Comparison of ENCODE assay signal across 1 cellular context in genomic region chr16:88508868-88509748, GRCh38.
TF ChIP-seq lines count a peak whose summit lies in the region.

No MANE protein-coding gene starts in this region.

TF ChIP-seq in K562, 482 proteins besides CTCF, POLR2A, EP300 and RAD21 (continued from another document):
- TF ChIP-seq AFF4 (CRISPR knock-in tag; IDR thresholded peaks at IDR 0.05) (no peak), ZNF561 (CRISPR knock-in tag; conservative IDR thresholded peaks at IDR 0.05) (no peak), FOXA1 (IDR thresholded peaks at IDR 0.05; ENCODE audit: borderline replicate concordance) (no peak), CBFA2T3 (IDR thresholded peaks at IDR 0.05) (peak; percentile 70), ETV5 (CRISPR knock-in tag; IDR thresholded peaks at IDR 0.05; ENCODE audit: low read depth) (0 out of 2 replicates have a peak, but pooled peaks have one; percentile 57), FOXK2 (conservative IDR thresholded peaks at IDR 0.05 in 1 of 2, IDR thresholded peaks at IDR 0.05 in 1 of 2; ENCODE audit: low read depth in 2 of 2) (peak in 1 of 2 experiments; percentile 26; a peak in 1 of 4 replicates), POLR2G (IDR thresholded peaks at IDR 0.05; ENCODE audit: low read depth, low read length) (peak; percentile 54), PTTG1 (tag; IDR thresholded peaks at IDR 0.05; ENCODE audit: low read depth) (no peak), ZNF354B (CRISPR knock-in tag; IDR thresholded peaks at IDR 0.05) (no peak), CXXC5 (CRISPR knock-in tag; IDR thresholded peaks at IDR 0.05) (peak; percentile 64; the same call in 1 of the 2 replicates), LEF1 (IDR thresholded peaks at IDR 0.05) (peak; percentile 20; the same call in 1 of the 2 replicates), TEAD1 (CRISPR knock-in tag; IDR thresholded peaks at IDR 0.05) (0 out of 4 replicates have a peak, but pooled peaks of 1 of the 2 experiments have one; percentile 46), IRF9 (tag; IDR thresholded peaks at IDR 0.05) (no peak), ZBTB2 (IDR thresholded peaks at IDR 0.05) (0 out of 2 replicates have a peak, but pooled peaks have one; percentile 28), CCNT2 (IDR thresholded peaks at IDR 0.05; ENCODE audit: borderline replicate concordance, extremely low read depth, insufficient read length, low read depth, low read length) (peak; percentile 33), ZNF717 (CRISPR knock-in tag; IDR thresholded peaks at IDR 0.05) (no peak), BRD4 (IDR thresholded peaks at IDR 0.05) (no peak), HBP1 (CRISPR knock-in tag; IDR thresholded peaks at IDR 0.05) (no peak), ZBTB49 (CRISPR knock-in tag; IDR thresholded peaks at IDR 0.05; ENCODE audit: borderline replicate concordance) (no peak), SMC3 (conservative IDR thresholded peaks at IDR 0.05; ENCODE audit: insufficient read depth, low read depth, low read length) (no peak), XRCC5 (IDR thresholded peaks at IDR 0.05; ENCODE audit: low read depth, low read length) (no peak), ZNF280A (IDR thresholded peaks at IDR 0.05; ENCODE audit: low read depth, partially characterized antibody) (no peak), RBM17 (IDR thresholded peaks at IDR 0.05; ENCODE audit: borderline replicate concordance, low read depth, low read length) (no peak), SRSF7 (optimal IDR thresholded peaks at IDR 0.05; ENCODE audit: low read depth, low read length) (no peak), SIN3A (IDR thresholded peaks at IDR 0.05; ENCODE audit: borderline replicate concordance in 2 of 2, control insufficient read depth in 1 of 2, low read depth in 2 of 2, low read length in 2 of 2) (peak; percentile 3 to 21; a peak in 1 of 4 replicates), TAF15 (IDR thresholded peaks at IDR 0.05; ENCODE audit: low read depth, low read length) (no peak), MXD1 (CRISPR knock-in tag; IDR thresholded peaks at IDR 0.05; ENCODE audit: borderline replicate concordance, poor library complexity, severe bottlenecking) (peak; percentile 3), ZNF551 (CRISPR knock-in tag; IDR thresholded peaks at IDR 0.05) (no peak), TBL1XR1 (IDR thresholded peaks at IDR 0.05; ENCODE audit: low read length in 2 of 2) (no peak), MTA3 (IDR thresholded peaks at IDR 0.05; ENCODE audit: borderline replicate concordance) (peak; percentile 70; the same call in 1 of the 2 replicates), CREB1 (IDR thresholded peaks at IDR 0.05) (no peak), CREB1 (CRISPR knock-in tag; IDR thresholded peaks at IDR 0.05) (peak; percentile 51), C11orf30 (IDR thresholded peaks at IDR 0.05; ENCODE audit: low read depth) (no peak), MAZ (CRISPR knock-in tag; conservative IDR thresholded peaks at IDR 0.05 in 1 of 2, IDR thresholded peaks at IDR 0.05 in 1 of 2) (0 out of 4 replicates have a peak, but pooled peaks of 1 of the 2 experiments have one; percentile 13), USF2 (CRISPR knock-in tag; IDR thresholded peaks at IDR 0.05) (peak; percentile 78), ZBED1 (IDR thresholded peaks at IDR 0.05) (no peak), ZNF445 (CRISPR knock-in tag; IDR thresholded peaks at IDR 0.05; ENCODE audit: low read depth) (no peak), KAT8 (IDR thresholded peaks at IDR 0.05; ENCODE audit: low read depth) (no peak), ZNF121 (CRISPR knock-in tag; conservative IDR thresholded peaks at IDR 0.05) (no peak), VEZF1 (CRISPR knock-in tag; IDR thresholded peaks at IDR 0.05) (peak; percentile 56), PRPF4 (IDR thresholded peaks at IDR 0.05; ENCODE audit: insufficient read depth, low read depth, low read length, poor library complexity, severe bottlenecking) (no peak), EWSR1 (IDR thresholded peaks at IDR 0.05; ENCODE audit: borderline replicate concordance, low read depth, partially characterized antibody) (no peak), GTF2F1 (IDR thresholded peaks at IDR 0.05; ENCODE audit: low read depth, low read length) (no peak)
